In the genomic region with DNA sequence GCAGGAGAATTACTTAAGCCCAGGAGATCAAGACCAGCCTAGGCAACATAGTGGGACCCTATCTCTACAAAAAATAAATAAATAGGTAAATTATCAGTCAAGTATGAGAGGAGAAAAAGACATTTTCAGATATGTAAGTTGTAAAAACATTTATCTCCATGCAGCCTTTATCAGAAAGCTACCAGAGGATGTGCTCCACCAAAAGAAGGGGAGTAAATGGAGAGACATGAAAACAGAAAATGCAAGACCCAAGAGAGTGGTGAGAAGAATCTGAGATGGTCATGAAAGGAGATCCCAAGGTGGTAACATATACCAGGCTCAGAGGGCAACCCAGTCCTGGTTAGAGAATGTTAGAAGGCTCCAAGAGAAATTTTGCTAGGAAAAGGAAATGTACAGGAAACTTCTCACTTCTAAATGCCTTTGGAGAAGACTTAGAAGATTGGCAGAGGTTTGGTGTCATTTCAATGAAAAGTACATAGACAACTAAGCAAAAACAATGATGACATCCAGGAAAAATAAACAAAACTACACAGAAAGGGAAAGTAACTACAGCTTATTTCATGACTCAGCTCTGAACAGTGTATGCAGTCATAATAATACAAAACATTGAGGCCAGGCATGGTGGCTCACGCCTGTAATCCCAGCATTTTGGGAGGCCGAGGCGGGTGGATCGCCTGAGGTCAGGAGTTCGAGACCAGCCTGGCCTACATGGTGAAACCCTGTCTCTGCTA, we compare ENCODE assay signal across 17 cellular contexts. TPM values are rescaled to one million over a fixed set of nuclear protein-coding genes. Genes with fewer than 3 reads are reported as not detected.
DNase-seq lines count a peak whose midpoint lies in the region; ATAC-seq and TF ChIP-seq lines count a peak whose summit lies in the region.
"Had no signal": no experiment of that assay in that cellular context is flagged by ENCODE, and none has a peak within 500 bp of the region (broad histone marks: within the 10 kb centered on the region; RNA-seq: fewer than 3 reads in every experiment).

No MANE protein-coding gene starts in this region.

- DNase-seq in EL (peak; percentile 15), HFFc6 (peak; percentile 20), choroid plexus epithelial cell (ENCODE audit: low read depth) (peak; percentile 26), renal cortical epithelial cell (ENCODE audit: low read depth) (peak; percentile 30), NCI-H2171 treated with DMSO at 0.1 percent for 48 hours (lab: John Stamatoyannopoulos, UW) (no peak), T-cell (no peak), occipital lobe (lab: John Stamatoyannopoulos, UW) (no peak)
- DNase-seq: CD8-positive, alpha-beta memory T cell; NCI-H1092 treated with DMSO at 0.1 percent for 48 hours; NCI-H1694 treated with DMSO at 0.1 percent for 48 hours; NCI-H2171; NCI-H774 had no signal

- H3K4me1 Mint-ChIP-seq in HFFc6 (ENCODE audit: low read depth), result peaks cover 8% of the 10 kb centered on the region
- peaks cover 3 to 7% (median 4%) of the 10 kb centered on the region in 3 donors for H3K4me1 Mint-ChIP-seq in T-cell
- H3K4me1 Mint-ChIP-seq: CD8-positive, alpha-beta memory T cell had no signal

- H3K9me3 Mint-ChIP-seq in HFFc6 (no peaks in the 10 kb centered on the region; the same call in 1 of the 2 replicates), T-cell (peaks cover 0 to 6% (median 0%) of the 10 kb centered on the region in 3 donors)

- POLR2A ChIA-PET in T-cell (lab: Charles Lee), result no interaction called here

- H3K4me3 Mint-ChIP-seq in HFFc6 (no peak overlapping the region), T-cell (no peak overlapping the region)
- H3K4me3 Mint-ChIP-seq: CD8-positive, alpha-beta memory T cell had no signal

- no peak overlapping the region for H3K4me3 ChIP-seq in choroid plexus epithelial cell (ENCODE audit: low read depth, low read length)
- H3K4me3 ChIP-seq: BLaER1 had no signal

- H3K36me3 Mint-ChIP-seq in HFFc6 (ENCODE audit: low read depth) (no peaks in the 10 kb centered on the region), T-cell (no peaks in the 10 kb centered on the region)
- H3K36me3 Mint-ChIP-seq: CD8-positive, alpha-beta memory T cell had no signal

- TF ChIP-seq CTCF in HFFc6 (IDR thresholded peaks at IDR 0.05) (no peak), choroid plexus epithelial cell (conservative IDR thresholded peaks at IDR 0.05; ENCODE audit: low read depth, low read length) (no peak)

- no peak for ATAC-seq in T-cell (replicated peaks in 1 of 4)
- ATAC-seq: HCT116, Right ventricle myocardium inferior had no signal

- H3K27me3 Mint-ChIP-seq in HFFc6 (ENCODE audit: insufficient read depth) (peaks cover 36% of the 10 kb centered on the region), T-cell (peaks cover 7 to 22% of the 10 kb centered on the region in 2 donors)

- H3K27ac Mint-ChIP-seq in HFFc6, result no peak overlapping the region
- H3K27ac Mint-ChIP-seq in T-cell, result no peak overlapping the region

- CTCF ChIA-PET in T-cell (lab: Charles Lee), result no interaction called here

RNA-seq across cellular contexts. Expression of a gene that starts 19.5 kb away (rescaled TPM):
- total RNA-seq in HFFc6 (2021; fragmentation: NEBNext Ultra II Directional; extraction: Animal tissue kit (Norgen Biotek cat#: 25700)), result not detected
- not detected in 2 replicates for total RNA-seq in renal cortical epithelial cell
- total RNA-seq in T-cell, result not detected
- total RNA-seq in occipital lobe, result not detected
- total RNA-seq: CD8-positive, alpha-beta memory T cell; HT-29; NCI-H460; Right ventricle myocardium inferior had no signal

Comparison
In these comparisons a context has a peak if more than half of its experiments do, and no peak if none do; other contexts are left out.
1. DNase-seq: peak in EL (single experiment), HFFc6 (single experiment), choroid plexus epithelial cell (single experiment) and renal cortical epithelial cell (single experiment); none in NCI-H2171 treated with DMSO at 0.1 percent for 48 hours (single experiment), T-cell (0 of 34) and occipital lobe (single experiment).